1 cellular context compared by ENCODE assay signal in genomic region chr19:47107953-47108746, GRCh38.
TF ChIP-seq lines count a peak whose summit lies in the region.

No MANE protein-coding gene starts in this region.

TF ChIP-seq in HepG2, 621 proteins besides CTCF, POLR2A, EP300 and RAD21:
- TF ChIP-seq ZNF354B (CRISPR knock-in tag; IDR thresholded peaks at IDR 0.05) (no peak), ZNF496 (CRISPR knock-in tag; IDR thresholded peaks at IDR 0.05; ENCODE audit: insufficient replicate concordance) (no peak), HNF1A (IDR thresholded peaks at IDR 0.05; ENCODE audit: low read depth) (no peak), HNF1A (CRISPR knock-in tag; IDR thresholded peaks at IDR 0.05; ENCODE audit: borderline replicate concordance) (no peak), KDM1A (CRISPR knock-in tag; IDR thresholded peaks at IDR 0.05) (no peak), ZSCAN12 (CRISPR knock-in tag; IDR thresholded peaks at IDR 0.05) (no peak), ZNF672 (CRISPR knock-in tag; IDR thresholded peaks at IDR 0.05) (no peak), JUNB (CRISPR knock-in tag; IDR thresholded peaks at IDR 0.05; ENCODE audit: borderline replicate concordance) (no peak), HNRNPL (IDR thresholded peaks at IDR 0.05; ENCODE audit: low read depth, low read length) (no peak), NCOA2 (CRISPR knock-in tag; IDR thresholded peaks at IDR 0.05) (0 out of 2 replicates have a peak, but pooled peaks have one; percentile 14), SMYD3 (CRISPR knock-in tag; IDR thresholded peaks at IDR 0.05) (no peak), RCOR2 (CRISPR knock-in tag; IDR thresholded peaks at IDR 0.05) (no peak), SAP130 (CRISPR knock-in tag; IDR thresholded peaks at IDR 0.05; ENCODE audit: low read depth) (0 out of 2 replicates have a peak, but pooled peaks have one; percentile 15), DPF2 (CRISPR knock-in tag; IDR thresholded peaks at IDR 0.05; ENCODE audit: borderline replicate concordance, low read depth) (no peak), ATF3 (CRISPR knock-in tag; IDR thresholded peaks at IDR 0.05) (no peak)
- TF ChIP-seq, protein P1, sequence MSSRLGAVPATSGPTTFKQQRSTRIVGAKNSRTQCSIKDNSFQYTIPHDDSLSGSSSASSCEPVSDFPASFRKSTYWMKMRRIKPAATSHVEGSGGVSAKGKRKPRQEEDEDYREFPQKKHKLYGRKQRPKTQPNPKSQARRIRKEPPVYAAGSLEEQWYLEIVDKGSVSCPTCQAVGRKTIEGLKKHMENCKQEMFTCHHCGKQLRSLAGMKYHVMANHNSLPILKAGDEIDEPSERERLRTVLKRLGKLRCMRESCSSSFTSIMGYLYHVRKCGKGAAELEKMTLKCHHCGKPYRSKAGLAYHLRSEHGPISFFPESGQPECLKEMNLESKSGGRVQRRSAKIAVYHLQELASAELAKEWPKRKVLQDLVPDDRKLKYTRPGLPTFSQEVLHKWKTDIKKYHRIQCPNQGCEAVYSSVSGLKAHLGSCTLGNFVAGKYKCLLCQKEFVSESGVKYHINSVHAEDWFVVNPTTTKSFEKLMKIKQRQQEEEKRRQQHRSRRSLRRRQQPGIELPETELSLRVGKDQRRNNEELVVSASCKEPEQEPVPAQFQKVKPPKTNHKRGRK (CRISPR knock-in tag; IDR thresholded peaks at IDR 0.05) = no peak
- TF ChIP-seq, protein P2, sequence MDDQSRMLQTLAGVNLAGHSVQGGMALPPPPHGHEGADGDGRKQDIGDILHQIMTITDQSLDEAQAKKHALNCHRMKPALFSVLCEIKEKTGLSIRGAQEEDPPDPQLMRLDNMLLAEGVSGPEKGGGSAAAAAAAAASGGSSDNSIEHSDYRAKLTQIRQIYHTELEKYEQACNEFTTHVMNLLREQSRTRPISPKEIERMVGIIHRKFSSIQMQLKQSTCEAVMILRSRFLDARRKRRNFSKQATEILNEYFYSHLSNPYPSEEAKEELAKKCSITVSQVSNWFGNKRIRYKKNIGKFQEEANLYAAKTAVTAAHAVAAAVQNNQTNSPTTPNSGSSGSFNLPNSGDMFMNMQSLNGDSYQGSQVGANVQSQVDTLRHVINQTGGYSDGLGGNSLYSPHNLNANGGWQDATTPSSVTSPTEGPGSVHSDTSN (CRISPR knock-in tag; IDR thresholded peaks at IDR 0.05; ENCODE audit: borderline replicate concordance) = no peak
- TF ChIP-seq, protein P3, sequence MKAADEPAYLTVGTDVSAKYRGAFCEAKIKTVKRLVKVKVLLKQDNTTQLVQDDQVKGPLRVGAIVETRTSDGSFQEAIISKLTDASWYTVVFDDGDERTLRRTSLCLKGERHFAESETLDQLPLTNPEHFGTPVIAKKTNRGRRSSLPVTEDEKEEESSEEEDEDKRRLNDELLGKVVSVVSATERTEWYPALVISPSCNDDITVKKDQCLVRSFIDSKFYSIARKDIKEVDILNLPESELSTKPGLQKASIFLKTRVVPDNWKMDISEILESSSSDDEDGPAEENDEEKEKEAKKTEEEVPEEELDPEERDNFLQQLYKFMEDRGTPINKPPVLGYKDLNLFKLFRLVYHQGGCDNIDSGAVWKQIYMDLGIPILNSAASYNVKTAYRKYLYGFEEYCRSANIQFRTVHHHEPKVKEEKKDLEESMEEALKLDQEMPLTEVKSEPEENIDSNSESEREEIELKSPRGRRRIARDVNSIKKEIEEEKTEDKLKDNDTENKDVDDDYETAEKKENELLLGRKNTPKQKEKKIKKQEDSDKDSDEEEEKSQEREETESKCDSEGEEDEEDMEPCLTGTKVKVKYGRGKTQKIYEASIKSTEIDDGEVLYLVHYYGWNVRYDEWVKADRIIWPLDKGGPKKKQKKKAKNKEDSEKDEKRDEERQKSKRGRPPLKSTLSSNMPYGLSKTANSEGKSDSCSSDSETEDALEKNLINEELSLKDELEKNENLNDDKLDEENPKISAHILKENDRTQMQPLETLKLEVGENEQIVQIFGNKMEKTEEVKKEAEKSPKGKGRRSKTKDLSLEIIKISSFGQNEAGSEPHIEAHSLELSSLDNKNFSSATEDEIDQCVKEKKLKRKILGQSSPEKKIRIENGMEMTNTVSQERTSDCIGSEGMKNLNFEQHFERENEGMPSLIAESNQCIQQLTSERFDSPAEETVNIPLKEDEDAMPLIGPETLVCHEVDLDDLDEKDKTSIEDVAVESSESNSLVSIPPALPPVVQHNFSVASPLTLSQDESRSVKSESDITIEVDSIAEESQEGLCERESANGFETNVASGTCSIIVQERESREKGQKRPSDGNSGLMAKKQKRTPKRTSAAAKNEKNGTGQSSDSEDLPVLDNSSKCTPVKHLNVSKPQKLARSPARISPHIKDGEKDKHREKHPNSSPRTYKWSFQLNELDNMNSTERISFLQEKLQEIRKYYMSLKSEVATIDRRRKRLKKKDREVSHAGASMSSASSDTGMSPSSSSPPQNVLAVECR (CRISPR knock-in tag; IDR thresholded peaks at IDR 0.05; ENCODE audit: borderline replicate concordance) = 0 out of 2 replicates have a peak, but pooled peaks have one; percentile 4
